ENCODE assay signal across 16 cellular contexts in the genomic region with DNA sequence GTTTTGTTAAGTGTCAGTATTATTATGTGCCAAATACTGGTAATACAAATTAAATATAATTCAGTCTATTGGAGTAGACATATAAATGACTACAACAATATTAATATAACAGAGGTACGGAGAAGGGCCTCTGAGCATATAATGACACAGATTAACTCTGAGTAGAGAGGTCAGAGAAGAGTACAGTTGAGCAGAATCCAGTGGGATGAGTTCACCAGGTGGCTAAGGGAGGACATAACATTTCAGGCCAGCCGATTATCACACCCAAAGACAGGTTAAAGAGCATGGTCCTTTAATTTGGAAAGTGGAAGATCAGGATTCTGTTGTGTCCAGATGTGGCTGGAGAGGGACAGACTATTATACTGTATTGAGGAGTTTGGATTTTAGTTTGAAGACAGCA.
"Had no signal": no experiment of that assay in that cellular context is flagged by ENCODE, and none has a peak within 500 bp of the region (broad histone marks: within the 10 kb centered on the region; RNA-seq: fewer than 3 reads in every experiment).

No MANE protein-coding gene starts in this region.

- H3K4me1 ChIP-seq: colonic mucosa, prostate gland had no signal

- H3K9me3 ChIP-seq: colonic mucosa, heart left ventricle, neutrophil, prostate gland, sigmoid colon, SJCRH30, upper lobe of left lung had no signal

- H3K27ac ChIP-seq: cardiac muscle cell, colonic mucosa, foreskin keratinocyte, heart left ventricle, neutrophil, prostate gland, sigmoid colon, SJCRH30, upper lobe of left lung, VCaP had no signal

- H3K36me3 ChIP-seq: cardiac muscle cell, colonic mucosa, prostate gland, sigmoid colon, SJCRH30 had no signal

- ATAC-seq: foreskin keratinocyte, heart left ventricle had no signal

- DNase-seq: activated CD4-positive, alpha-beta T cell treated with anti-CD3 and anti-CD28 coated beads for 4 hours; activated gamma-delta T cell treated with Interleukin-2 at 50 U/mL for 16 hours; colonic mucosa; foreskin keratinocyte; heart left ventricle; islet precursor cell; sigmoid colon; SJCRH30; stimulated activated CD4-positive, alpha-beta T cell treated with anti-CD3 and anti-CD28 coated beads, Interleukin-12 subunit alpha, Interleukin-12 subunit beta, amount 100 ng/mL, for 4 hours; stimulated activated naive CD4-positive, alpha-beta T cell treated with Interleukin-2 at 50 U/mL for 16 hours; SW 1271; upper lobe of left lung had no signal

- H3K27me3 ChIP-seq: cardiac muscle cell, colonic mucosa, foreskin keratinocyte, heart left ventricle, neutrophil, sigmoid colon, SJCRH30, upper lobe of left lung had no signal

- H3K4me3 ChIP-seq: cardiac muscle cell, colonic mucosa, heart left ventricle, prostate gland, sigmoid colon, SJCRH30, upper lobe of left lung had no signal
